In genomic region chr4:185773419-185773818, GRCh38 we compare ENCODE assay signal across 12 cellular contexts. TPM values are rescaled to one million over a fixed set of nuclear protein-coding genes. Genes with fewer than 3 reads are reported as not detected.
A peak's percentile ranks its signal among the peaks of the same experiment; 100 is the strongest.
DNase-seq lines count a peak whose midpoint lies in the region; ATAC-seq and TF ChIP-seq lines count a peak whose summit lies in the region.
"Had no signal": no experiment of that assay in that cellular context is flagged by ENCODE, and none has a peak within 500 bp of the region (broad histone marks: within the 10 kb centered on the region; RNA-seq: fewer than 3 reads in every experiment).

No MANE protein-coding gene starts in this region.

- intact Hi-C loops in Right ventricle myocardium superior (cut with DNase I) = loop anchor here (10.0 kb wide), 1 partner anchor 251 kb away; no protein-coding TSS in a partner anchor
- intact Hi-C loops in tibial artery (cut with DNase I; ENCODE audit: low total_unique reads) = loop anchor here (5.0 to 10.0 kb wide), 4 partner anchors 36 to 254 kb away; no protein-coding TSS in a partner anchor
- intact Hi-C loops in Calu3 (cut with micrococcal nuclease; ENCODE audit: unreplicated experiment) = no loop called here

- H3K27me3 ChIP-seq in muscle layer of colon (ENCODE audit: control insufficient read depth in 1 of 2, insufficient read depth in 2 of 2, low read length in 2 of 2) (no peaks in the 10 kb centered on the region), tibial artery (no peaks in the 10 kb centered on the region)

- peak; percentile 66 for ATAC-seq in Right ventricle myocardium superior (ENCODE audit: poor library complexity)
- ATAC-seq: activated CD8-positive, alpha-beta T cell treated with anti-CD3 and anti-CD28 coated beads, Interleukin-2, amount 10 ng/mL, durations not matched to agents 7 days and 5 days; K562 had no signal

- CTCF ChIA-PET in Calu3 (lab: Charles Lee) = interaction anchor here (0.6 kb wide), 1 partner anchor 264 kb away, joined by 6 read pairs; no protein-coding TSS in a partner anchor

- BruUV-seq in Calu3 (replicated peaks; lab: Mats Ljungman, UMichigan) = no TSS peak

- H3K9ac ChIP-seq in muscle layer of colon (ENCODE audit: low read length) = peak overlapping the region; percentile 29

- no peaks in the 10 kb centered on the region for H3K9me3 Mint-ChIP-seq in Calu3 (ENCODE audit: low read depth, unreplicated experiment)

- H3K27ac ChIP-seq in muscle layer of colon (ENCODE audit: low read depth, low read length) (no peak overlapping the region), tibial artery (peak overlapping the region; percentile 89 to 96)

- DNase-seq in SW480 (ENCODE audit: low spot score) = peak; percentile 65
- DNase-seq in Right ventricle myocardium superior = peak; percentile 63
- DNase-seq in tibial artery = peak; percentile 42 to 94
- no peak for DNase-seq in NAMALWA (ENCODE audit: low spot score)
- DNase-seq in Calu3 = no peak
- DNase-seq in NCI-H2227 (lab: John Stamatoyannopoulos, UW; ENCODE audit: unreplicated experiment) = no peak
- no peak for DNase-seq in activated gamma-delta T cell (lab: John Stamatoyannopoulos, UW)
- DNase-seq: activated CD8-positive, alpha-beta T cell treated with anti-CD3 and anti-CD28 coated beads, Interleukin-2, amount 10 ng/mL, durations not matched to agents 7 days and 5 days; activated naive CD8-positive, alpha-beta T cell treated with anti-CD3 and anti-CD28 coated beads for 36 hours; kidney glomerular epithelial cell had no signal

- no peak overlapping the region for H3K27ac Mint-ChIP-seq in Calu3 (ENCODE audit: unreplicated experiment)
- H3K27ac Mint-ChIP-seq: activated CD8-positive, alpha-beta T cell treated with anti-CD3 and anti-CD28 coated beads, Interleukin-2, amount 10 ng/mL, durations not matched to agents 7 days and 5 days; activated naive CD8-positive, alpha-beta T cell treated with anti-CD3 and anti-CD28 coated beads for 36 hours had no signal

- H3K9me3 ChIP-seq in muscle layer of colon (ENCODE audit: low read length) = no peaks in the 10 kb centered on the region
- H3K9me3 ChIP-seq in tibial artery = no peaks in the 10 kb centered on the region

- no peak overlapping the region for H3K4me3 Mint-ChIP-seq in Calu3 (ENCODE audit: low read depth, unreplicated experiment)
- H3K4me3 Mint-ChIP-seq: activated CD8-positive, alpha-beta T cell treated with anti-CD3 and anti-CD28 coated beads, Interleukin-2, amount 10 ng/mL, durations not matched to agents 7 days and 5 days; activated naive CD8-positive, alpha-beta T cell treated with anti-CD3 and anti-CD28 coated beads for 36 hours had no signal

- H3K36me3 ChIP-seq in muscle layer of colon (ENCODE audit: insufficient read depth, low read length) (no peaks in the 10 kb centered on the region), tibial artery (no peaks in the 10 kb centered on the region)

- peaks cover 10% of the 10 kb centered on the region for H3K4me1 ChIP-seq in muscle layer of colon (ENCODE audit: insufficient read depth, low read length)
- H3K4me1 ChIP-seq in tibial artery = peaks cover 0 to 41% (median 3%) of the 10 kb centered on the region in 4 donors

- H3K4me1 Mint-ChIP-seq in Calu3 (ENCODE audit: low read depth, unreplicated experiment) = peaks cover 20% of the 10 kb centered on the region
- H3K4me1 Mint-ChIP-seq: activated naive CD8-positive, alpha-beta T cell treated with anti-CD3 and anti-CD28 coated beads for 36 hours had no signal

- H3K27me3 Mint-ChIP-seq in Calu3 (ENCODE audit: unreplicated experiment) = no peaks in the 10 kb centered on the region

- H3K4me3 ChIP-seq in muscle layer of colon (ENCODE audit: low read depth in 1 of 2, low read length in 2 of 2) = peak overlapping the region in 1 of 2 donors; percentile 39
- peak overlapping the region; percentile 61 for H3K4me3 ChIP-seq in tibial artery
- H3K4me3 ChIP-seq: K562 had no signal

- peaks cover 4% of the 10 kb centered on the region for H3K36me3 Mint-ChIP-seq in Calu3 (ENCODE audit: insufficient read depth, unreplicated experiment)

- TF ChIP-seq CTCF in tibial artery (IDR thresholded peaks at IDR 0.05) (no peak), Calu3 (IDR thresholded peaks at IDR 0.05; ENCODE audit: unreplicated experiment) (no peak)

RNA-seq across cellular contexts. Expression of gene SORBS2, which starts 38.6 kb away (rescaled TPM):
- total RNA-seq in Right ventricle myocardium superior (819 TPM), Calu3 (2022) (37.2 and 52.8 TPM in 2 replicates)
- total RNA-seq: activated CD8-positive, alpha-beta T cell treated with anti-CD3 and anti-CD28 coated beads, Interleukin-2, amount 10 ng/mL, durations not matched to agents 7 days and 5 days; activated naive CD8-positive, alpha-beta T cell treated with anti-CD3 and anti-CD28 coated beads for 36 hours had no signal

Comparison
In these comparisons a context has a peak if more than half of its experiments do, and no peak if none do; other contexts are left out.
1. DNase-seq: peak in SW480 (single experiment), Right ventricle myocardium superior (single experiment) and tibial artery (2 of 2); none in NAMALWA (single experiment), Calu3 (single experiment), NCI-H2227 (single experiment) and activated gamma-delta T cell (single experiment).
2. RNA of gene SORBS2, which starts 38.6 kb away (total RNA-seq): 819 TPM in Right ventricle myocardium superior (single experiment); 37.2 to 52.8 TPM in Calu3; every median in the first group is over 10 times any median in the second.